14 cellular contexts compared by ENCODE assay signal in the genomic region with DNA sequence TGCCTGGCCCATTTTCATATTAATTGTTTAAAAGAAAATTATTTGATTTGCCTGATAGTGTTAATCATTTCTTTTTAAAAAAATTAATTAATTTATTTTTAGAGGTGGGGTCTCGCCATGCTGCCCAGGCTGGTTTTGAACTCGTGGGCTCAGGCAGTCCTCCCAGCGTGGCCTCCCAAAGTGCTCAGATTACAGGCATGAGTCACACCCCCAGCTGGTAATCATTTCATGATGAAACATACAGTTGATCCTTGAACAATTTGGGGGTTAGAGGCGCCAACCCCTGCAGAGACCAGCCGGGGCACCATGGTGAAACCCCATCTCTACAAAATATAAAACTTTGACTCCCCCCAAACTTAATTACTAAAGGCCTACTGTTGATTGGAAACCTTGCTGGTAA. TPM values are rescaled to one million over a fixed set of nuclear protein-coding genes. Genes with fewer than 3 reads are reported as not detected.
DNase-seq lines count a peak whose midpoint lies in the region; ATAC-seq and TF ChIP-seq lines count a peak whose summit lies in the region.
"Had no signal": no experiment of that assay in that cellular context is flagged by ENCODE, and none has a peak within 500 bp of the region (broad histone marks: within the 10 kb centered on the region; RNA-seq: fewer than 3 reads in every experiment).

No MANE protein-coding gene starts in this region.

- H2AFZ ChIP-seq in GM23248: no peak overlapping the region

- no peaks in the 10 kb centered on the region for H3K79me2 ChIP-seq in GM23248 (ENCODE audit: insufficient read depth)

- POLR2A ChIA-PET in RWPE1 (lab: Yijun Ruan, JAX; ENCODE audit: low non-redundant PET): interaction anchor here (0.7 kb wide), 1 partner anchor 18 kb away, joined by 3 read pairs; no protein-coding TSS in a partner anchor

- no peaks in the 10 kb centered on the region for H3K9me2 ChIP-seq in GM23248 (ENCODE audit: insufficient read depth)

- H3K27me3 ChIP-seq in GM23248 (replicated peaks; ENCODE audit: insufficient read depth) (no peaks in the 10 kb centered on the region), aorta (ENCODE audit: control insufficient read depth in 1 of 2, insufficient read depth in 2 of 2, low read length in 1 of 2) (no peaks in the 10 kb centered on the region)
- H3K27me3 ChIP-seq: BLaER1 treated with 17β-estradiol and CSF1 and Interleukin-3, amounts not matched to agents 10 nM and 100 nM had no signal

- H3K9ac ChIP-seq in GM23248: no peak overlapping the region
- H3K9ac ChIP-seq: BLaER1 treated with 17β-estradiol and CSF1 and Interleukin-3, amounts not matched to agents 10 nM and 100 nM had no signal

- peak overlapping the region; percentile 4 for H3K4me2 ChIP-seq in GM23248 (ENCODE audit: unreplicated experiment)
- H3K4me2 ChIP-seq: BLaER1 treated with 17β-estradiol and CSF1 and Interleukin-3, amounts not matched to agents 10 nM and 100 nM had no signal

- WGBS in GM23248 (ENCODE audit: low coverage in 1 of 2, low lambda C conversion rate in 2 of 2, missing lambda C conversion rate in 2 of 2), 2 experiments: 82 to 84% methylated on average over 5 of the region's 5 CpGs
- WGBS in aorta, 2 donors: 89 to 92% methylated on average over 5 of the region's 5 CpGs

- H3K27ac ChIP-seq in GM23248: no peak overlapping the region
- 0 out of 2 replicates have a peak overlapping the region, but pooled peaks have one; percentile 13 for H3K27ac ChIP-seq in RWPE1
- H3K27ac ChIP-seq in aorta (ENCODE audit: low read depth in 1 of 2, low read length in 2 of 2): no peak overlapping the region
- H3K27ac ChIP-seq: BLaER1 treated with 17β-estradiol and CSF1 and Interleukin-3, amounts not matched to agents 10 nM and 100 nM had no signal

- CTCF ChIA-PET in RWPE1 (lab: Yijun Ruan, JAX): no interaction called here

- peaks cover 48% of the 10 kb centered on the region for H3K36me3 ChIP-seq in GM23248 (ENCODE audit: low read depth)
- H3K36me3 ChIP-seq in aorta (ENCODE audit: control insufficient read depth in 1 of 2, insufficient read depth in 2 of 2, low read length in 1 of 2): peaks cover 6 to 8% of the 10 kb centered on the region in 2 donors

- DNase-seq in Daoy (ENCODE audit: low read depth): peak; percentile 63
- peak; percentile 26 for DNase-seq in GM23248
- DNase-seq in RWPE1 (ENCODE audit: low spot score): no peak
- peak; percentile 9 for DNase-seq in fibroblast of gingiva (ENCODE audit: low read depth)
- DNase-seq in aorta: no peak
- DNase-seq: NCI-H1092 treated with DMSO at 0.1 percent for 48 hours; NCI-H1694; NCI-H345; NCI-H69; NK-92 treated with Interleukin-12 subunit alpha and Interleukin-12 subunit beta, amount 100 ng/mL, for 24 hours; Right ventricle myocardium superior had no signal

- no peak for ATAC-seq in HG03025 (IDR thresholded peaks at IDR 0.05; ENCODE audit: low FRiP score, unreplicated experiment)
- no peak for ATAC-seq in aorta (ENCODE audit: low FRiP score)
- no peak for ATAC-seq in GM19455 (IDR thresholded peaks at IDR 0.05; ENCODE audit: unreplicated experiment)

- TF ChIP-seq CTCF in RWPE1 (conservative IDR thresholded peaks at IDR 0.05; ENCODE audit: low read depth): no peak

- peaks cover 3% of the 10 kb centered on the region; the same call in 1 of the 2 replicates for H4K20me1 ChIP-seq in GM23248 (ENCODE audit: insufficient read depth)

- H3K4me3 ChIP-seq in GM23248 (no peak overlapping the region), aorta (ENCODE audit: low read length in 2 of 2) (no peak overlapping the region)
- H3K4me3 ChIP-seq: BLaER1 treated with 17β-estradiol and CSF1 and Interleukin-3, amounts not matched to agents 10 nM and 100 nM had no signal

- H3K9me3 ChIP-seq in GM23248 (ENCODE audit: low read depth): no peaks in the 10 kb centered on the region
- H3K9me3 ChIP-seq in aorta (ENCODE audit: control insufficient read depth, low read length): no peaks in the 10 kb centered on the region
- H3K9me3 ChIP-seq: BLaER1 treated with 17β-estradiol and CSF1 and Interleukin-3, amounts not matched to agents 10 nM and 100 nM had no signal

- in situ Hi-C loops in GM23248 (cut with MboI): no loop called here

- H3K4me1 ChIP-seq in GM23248 (ENCODE audit: insufficient read depth) (peaks cover 20% of the 10 kb centered on the region), aorta (ENCODE audit: control insufficient read depth in 1 of 2, insufficient read depth in 2 of 2, low read length in 2 of 2) (no peaks in the 10 kb centered on the region)
- H3K4me1 ChIP-seq: BLaER1 treated with 17β-estradiol and CSF1 and Interleukin-3, amounts not matched to agents 10 nM and 100 nM had no signal

- intact Hi-C loops in aorta (cut with DNase I): no loop called here

- H3F3A ChIP-seq in GM23248 (ENCODE audit: insufficient read depth): peaks cover 39% of the 10 kb centered on the region

RNA-seq across cellular contexts. Expression of gene GPN1, which starts 7.9 kb away (rescaled TPM):
- 64.6 and 71.0 TPM in 2 replicates for total RNA-seq in Daoy (2014; rRNA removed; shearing (Covaris generic))
- total RNA-seq in GM23248 (2014; rRNA removed; shearing (Covaris generic)): 24.7 and 25.1 TPM in 2 replicates
- 41.4 and 42.4 TPM in 2 replicates for polyA plus RNA-seq in GM23248 (2016; fragmentation: Nextera tagmentation; extraction: Ambion mirVana)
- total RNA-seq in aorta: 10 to 100 TPM; 16.4 to 21.9 TPM
- 10 to 100 TPM; 20.5 to 24.8 TPM for polyA plus RNA-seq in aorta

RNA-seq across cellular contexts. Expression of gene CCDC121, which starts 8.0 kb away (rescaled TPM):
- total RNA-seq in Daoy (2014; rRNA removed; shearing (Covaris generic)): 0.74 and 1.5 TPM in 2 replicates
- total RNA-seq in GM23248 (2014; rRNA removed; shearing (Covaris generic)): 1.6 and 3.4 TPM in 2 replicates
- polyA plus RNA-seq in GM23248 (2016; fragmentation: Nextera tagmentation; extraction: Ambion mirVana): 0.50 and 0.87 TPM in 2 replicates
- total RNA-seq in aorta: 1 to 10 TPM; 2.2 to 3.6 TPM
- polyA plus RNA-seq in aorta: 1 to 10 TPM; 2.4 to 4.5 TPM

RNA-seq across cellular contexts. Expression of gene SUPT7L, which starts 26.6 kb away (rescaled TPM):
- 19.3 and 21.6 TPM in 2 replicates for total RNA-seq in Daoy (2014; rRNA removed; shearing (Covaris generic))
- 24.6 and 25.3 TPM in 2 replicates for total RNA-seq in GM23248 (2014; rRNA removed; shearing (Covaris generic))
- 22.0 and 23.3 TPM in 2 replicates for polyA plus RNA-seq in GM23248 (2016; fragmentation: Nextera tagmentation; extraction: Ambion mirVana)
- 10 to 100 TPM; 25.2 to 32.1 TPM for total RNA-seq in aorta
- 10 to 100 TPM in 1 of 2 donors, 1 to 10 TPM in 1; 9.4 to 45.5 TPM for polyA plus RNA-seq in aorta

RNA-seq across cellular contexts. Expression of gene SLC4A1AP, which starts 26.9 kb away (rescaled TPM):
- total RNA-seq in Daoy (2014; rRNA removed; shearing (Covaris generic)): 46.3 and 51.6 TPM in 2 replicates
- total RNA-seq in GM23248 (2014; rRNA removed; shearing (Covaris generic)): 21.0 and 23.9 TPM in 2 replicates
- 22.4 and 24.4 TPM in 2 replicates for polyA plus RNA-seq in GM23248 (2016; fragmentation: Nextera tagmentation; extraction: Ambion mirVana)
- 10 to 100 TPM; 17.8 to 19.7 TPM for total RNA-seq in aorta
- 10 to 100 TPM; 10.3 to 16.1 TPM for polyA plus RNA-seq in aorta

RNA-seq across cellular contexts. Expression of gene ZNF512, which starts 53.9 kb away (rescaled TPM):
- total RNA-seq in Daoy (2014; rRNA removed; shearing (Covaris generic)): 26.1 and 35.5 TPM in 2 replicates
- total RNA-seq in GM23248 (2014; rRNA removed; shearing (Covaris generic)): 13.3 and 16.1 TPM in 2 replicates
- 13.7 and 16.7 TPM in 2 replicates for polyA plus RNA-seq in GM23248 (2016; fragmentation: Nextera tagmentation; extraction: Ambion mirVana)
- total RNA-seq in aorta: 10 to 100 TPM; 29.5 to 41.7 TPM
- polyA plus RNA-seq in aorta: 10 to 100 TPM; 12.1 to 21.2 TPM

Comparison
In these comparisons a context has a peak if more than half of its experiments do, and no peak if none do; other contexts are left out.
1. DNase-seq: peak in Daoy (single experiment), GM23248 (single experiment) and fibroblast of gingiva (single experiment); none in RWPE1 (single experiment) and aorta (0 of 2).